Comparison of ENCODE assay signal across 22 cellular contexts in the genomic region with DNA sequence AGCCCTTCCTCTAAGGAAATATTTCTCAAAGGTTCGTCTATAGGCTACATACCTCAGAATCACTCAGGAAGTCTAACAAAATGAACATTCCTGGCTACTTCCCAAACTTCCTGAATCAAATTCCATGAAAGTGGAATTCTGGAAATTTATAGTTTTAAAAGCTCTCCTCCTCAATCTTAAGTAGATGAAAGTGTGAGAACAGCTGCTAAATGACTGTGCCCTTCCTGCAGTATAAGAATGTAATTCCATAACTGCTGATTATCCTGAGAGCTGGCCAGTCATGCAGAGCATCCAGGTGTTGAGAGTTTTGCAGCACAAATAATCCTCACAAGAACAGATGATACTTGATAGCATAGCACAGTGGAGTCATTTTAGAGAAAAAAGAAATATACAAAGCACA.
DNase-seq lines count a peak whose midpoint lies in the region; TF ChIP-seq lines count a peak whose summit lies in the region.
"Had no signal": no experiment of that assay in that cellular context is flagged by ENCODE, and none has a peak within 500 bp of the region (broad histone marks: within the 10 kb centered on the region; RNA-seq: fewer than 3 reads in every experiment).

No MANE protein-coding gene starts in this region.

- no peaks in the 10 kb centered on the region for H3K4me1 ChIP-seq in breast epithelium
- H3K4me1 ChIP-seq: A549, BE2C had no signal

- intact Hi-C loops in breast epithelium (cut with DNase I; ENCODE audit: low total_unique reads) = no loop called here
- intact Hi-C loops in lower leg skin (cut with DNase I; ENCODE audit: low total_unique reads) = no loop called here

- 12% methylated on average over 1 of the region's 1 CpG for WGBS in lower leg skin, 2 donors

- no peaks in the 10 kb centered on the region for H3K27me3 ChIP-seq in breast epithelium
- H3K27me3 ChIP-seq: BE2C had no signal

- no peaks in the 10 kb centered on the region for H3K36me3 ChIP-seq in breast epithelium
- H3K36me3 ChIP-seq: BE2C had no signal

- no peaks in the 10 kb centered on the region for H3K9me3 ChIP-seq in breast epithelium
- H3K9me3 ChIP-seq: A549, BE2C had no signal

- no peak for TF ChIP-seq POLR2A in breast epithelium (IDR thresholded peaks at IDR 0.05)
- no peak for TF ChIP-seq POLR2A in lower leg skin (IDR thresholded peaks at IDR 0.05)

- H3K4me3 ChIP-seq in breast epithelium (no peak overlapping the region), lower leg skin (ENCODE audit: low read depth, poor library complexity, severe bottlenecking) (no peak overlapping the region)
- H3K4me3 ChIP-seq: A549, GM23338 had no signal

- H3K27ac ChIP-seq in breast epithelium = no peak overlapping the region
- H3K27ac ChIP-seq: A549, HL-60 had no signal

- DNase-seq in NCI-H82 (lab: John Stamatoyannopoulos, UW) = peak; percentile 70
- no peak for DNase-seq in NCI-H82 treated with DMSO at 0.1 percent for 48 hours (lab: John Stamatoyannopoulos, UW; ENCODE audit: unreplicated experiment)
- peak; percentile 82 for DNase-seq in NCI-H2171 treated with DMSO at 0.1 percent for 48 hours (lab: John Stamatoyannopoulos, UW)
- DNase-seq in dermis blood vessel endothelial cell = peak; percentile 42
- peak; percentile 11 for DNase-seq in pons (ENCODE audit: low spot score)
- DNase-seq in breast epithelium (ENCODE audit: low spot score in 2 of 2) = no peak
- DNase-seq in lower leg skin (ENCODE audit: low spot score in 2 of 2) = no peak
- no peak for DNase-seq in AG20443 (ENCODE audit: low spot score)
- DNase-seq: BE2C; HCEC 1CT; KBM-7; MM.1S; NCI-H1092; NCI-H1436; NCI-H2029 treated with DMSO at 0.1 percent for 48 hours; NCI-H226; NCI-H510A treated with DMSO at 0.1 percent for 48 hours; NK-92 treated with Interleukin-12 subunit alpha and Interleukin-12 subunit beta, amount 100 ng/mL, for 24 hours; SIG-M5 had no signal

- TF ChIP-seq CTCF in breast epithelium (IDR thresholded peaks at IDR 0.05) (no peak), lower leg skin (IDR thresholded peaks at IDR 0.05) (no peak)

Comparison
In these comparisons a context has a peak if more than half of its experiments do, and no peak if none do; other contexts are left out.
1. DNase-seq: peak in NCI-H82 (single experiment), NCI-H2171 treated with DMSO at 0.1 percent for 48 hours (single experiment), dermis blood vessel endothelial cell (single experiment) and pons (single experiment); none in NCI-H82 treated with DMSO at 0.1 percent for 48 hours (single experiment), breast epithelium (0 of 2), lower leg skin (0 of 2) and AG20443 (single experiment).